8 cellular contexts compared by ENCODE assay signal in genomic region chr2:231557571-231558217, GRCh38. TPM values are rescaled to one million over a fixed set of nuclear protein-coding genes. Genes with fewer than 3 reads are reported as not detected.
A peak's percentile ranks its signal among the peaks of the same experiment; 100 is the strongest.
DNase-seq lines count a peak whose midpoint lies in the region; ATAC-seq and TF ChIP-seq lines count a peak whose summit lies in the region.

No MANE protein-coding gene starts in this region.

- no peak overlapping the region for H3K27ac Mint-ChIP-seq in activated CD8-positive, alpha-beta T cell treated with anti-CD3 and anti-CD28 coated beads for 36 hours
- H3K27ac Mint-ChIP-seq in endodermal cell: no peak overlapping the region
- no peak overlapping the region for H3K27ac Mint-ChIP-seq in mesothelial cell of epicardium
- no peak overlapping the region for H3K27ac Mint-ChIP-seq in stimulated activated memory B cell treated with anti-CD40 and anti-IgM and Interleukin-4, amounts not matched to agents 10 μg/mL and 1 μg/mL and 100 μg/mL, for 72 hours

- H3K4me3 ChIP-seq in AG10803 (ENCODE audit: low read length) (no peak overlapping the region), endodermal cell (ENCODE audit: low read length) (no peak overlapping the region)

- ATAC-seq in GM18861 (IDR thresholded peaks at IDR 0.05; ENCODE audit: unreplicated experiment) (peak; percentile 84), HG03378 (IDR thresholded peaks at IDR 0.05; ENCODE audit: unreplicated experiment) (peak; percentile 74)
- ATAC-seq in activated CD8-positive, alpha-beta T cell treated with anti-CD3 and anti-CD28 coated beads for 36 hours: peak; percentile 96
- ATAC-seq in stimulated activated memory B cell treated with anti-CD40 and anti-IgM and Interleukin-4, amounts not matched to agents 10 μg/mL and 1 μg/mL and 100 μg/mL, for 72 hours: peak; percentile 90

- H3K4me1 ChIP-seq in endodermal cell (ENCODE audit: control insufficient read depth, insufficient read depth, low read length): no peaks in the 10 kb centered on the region

- peak; percentile 84 for DNase-seq in AG10803 (ENCODE audit: low read depth)
- DNase-seq in NCI-H82 treated with DMSO at 0.1 percent for 48 hours (lab: John Stamatoyannopoulos, UW; ENCODE audit: unreplicated experiment): peak; percentile 78
- peak; percentile 74 for DNase-seq in activated CD8-positive, alpha-beta T cell treated with anti-CD3 and anti-CD28 coated beads for 36 hours
- peak; percentile 82 for DNase-seq in endodermal cell
- DNase-seq in mesothelial cell of epicardium (ENCODE audit: low spot score in 2 of 2, unreplicated experiment in 2 of 2): no peak

- H3K4me3 Mint-ChIP-seq in activated CD8-positive, alpha-beta T cell treated with anti-CD3 and anti-CD28 coated beads for 36 hours: no peak overlapping the region
- H3K4me3 Mint-ChIP-seq in endodermal cell: no peak overlapping the region
- H3K4me3 Mint-ChIP-seq in mesothelial cell of epicardium: no peak overlapping the region
- H3K4me3 Mint-ChIP-seq in stimulated activated memory B cell treated with anti-CD40 and anti-IgM and Interleukin-4, amounts not matched to agents 10 μg/mL and 1 μg/mL and 100 μg/mL, for 72 hours: no peak overlapping the region

- peaks cover 11% of the 10 kb centered on the region for H3K9me3 Mint-ChIP-seq in activated CD8-positive, alpha-beta T cell treated with anti-CD3 and anti-CD28 coated beads for 36 hours
- peaks cover 10% of the 10 kb centered on the region for H3K9me3 Mint-ChIP-seq in endodermal cell
- H3K9me3 Mint-ChIP-seq in mesothelial cell of epicardium: peaks cover 11% of the 10 kb centered on the region
- peaks cover 10% of the 10 kb centered on the region for H3K9me3 Mint-ChIP-seq in stimulated activated memory B cell treated with anti-CD40 and anti-IgM and Interleukin-4, amounts not matched to agents 10 μg/mL and 1 μg/mL and 100 μg/mL, for 72 hours

- peaks cover 13% of the 10 kb centered on the region for H3K27me3 ChIP-seq in endodermal cell (ENCODE audit: control insufficient read depth, insufficient read depth, low read length, poor library complexity, severe bottlenecking)

- no peak overlapping the region for H3K27ac ChIP-seq in endodermal cell (ENCODE audit: low read depth, low read length)

- no peaks in the 10 kb centered on the region for H3K27me3 Mint-ChIP-seq in activated CD8-positive, alpha-beta T cell treated with anti-CD3 and anti-CD28 coated beads for 36 hours
- peaks cover 35% of the 10 kb centered on the region for H3K27me3 Mint-ChIP-seq in endodermal cell (ENCODE audit: insufficient read depth)
- H3K27me3 Mint-ChIP-seq in mesothelial cell of epicardium (ENCODE audit: low read depth): no peaks in the 10 kb centered on the region
- H3K27me3 Mint-ChIP-seq in stimulated activated memory B cell treated with anti-CD40 and anti-IgM and Interleukin-4, amounts not matched to agents 10 μg/mL and 1 μg/mL and 100 μg/mL, for 72 hours: peaks cover 11% of the 10 kb centered on the region

- POLR2A ChIA-PET in activated CD8-positive, alpha-beta T cell treated with anti-CD3 and anti-CD28 coated beads for 36 hours (lab: Charles Lee): interaction anchor here (0.9 to 1.1 kb wide), 2 partner anchors 12 to 44 kb away, joined by 3 to 4 read pairs; no protein-coding TSS in a partner anchor

- WGBS in endodermal cell (ENCODE audit: insufficient coverage in 1 of 2, insufficient read length in 1 of 2), 2 experiments: 41 to 59% methylated on average over 7 to 11 of the region's 11 CpGs

- peaks cover 5% of the 10 kb centered on the region for H3K36me3 Mint-ChIP-seq in activated CD8-positive, alpha-beta T cell treated with anti-CD3 and anti-CD28 coated beads for 36 hours (ENCODE audit: low read depth)
- H3K36me3 Mint-ChIP-seq in endodermal cell (ENCODE audit: low read depth) (no peaks in the 10 kb centered on the region), mesothelial cell of epicardium (peaks cover 5% of the 10 kb centered on the region)
- H3K36me3 Mint-ChIP-seq in stimulated activated memory B cell treated with anti-CD40 and anti-IgM and Interleukin-4, amounts not matched to agents 10 μg/mL and 1 μg/mL and 100 μg/mL, for 72 hours: peaks cover 11% of the 10 kb centered on the region

- intact Hi-C loops in activated CD8-positive, alpha-beta T cell treated with anti-CD3 and anti-CD28 coated beads for 36 hours (cut with micrococcal nuclease): loop anchor here (5.0 kb wide), 1 partner anchor 40 kb away; no protein-coding TSS in a partner anchor

- H3K9me3 ChIP-seq in endodermal cell (ENCODE audit: control insufficient read depth, low read length): peaks cover 11% of the 10 kb centered on the region

- TF ChIP-seq CTCF in AG10803 (conservative IDR thresholded peaks at IDR 0.05; ENCODE audit: low read length): peak; percentile 83
- TF ChIP-seq CTCF in activated CD8-positive, alpha-beta T cell treated with anti-CD3 and anti-CD28 coated beads for 36 hours (IDR thresholded peaks at IDR 0.05): peak; percentile 51
- peak; percentile 83 for TF ChIP-seq CTCF in endodermal cell (conservative IDR thresholded peaks at IDR 0.05)
- peak; percentile 70 for TF ChIP-seq CTCF in mesothelial cell of epicardium (IDR thresholded peaks at IDR 0.05; ENCODE audit: unreplicated experiment)

- peaks cover 25% of the 10 kb centered on the region for H3K4me1 Mint-ChIP-seq in activated CD8-positive, alpha-beta T cell treated with anti-CD3 and anti-CD28 coated beads for 36 hours (ENCODE audit: low read depth)
- H3K4me1 Mint-ChIP-seq in endodermal cell (no peaks in the 10 kb centered on the region), mesothelial cell of epicardium (no peaks in the 10 kb centered on the region)
- H3K4me1 Mint-ChIP-seq in stimulated activated memory B cell treated with anti-CD40 and anti-IgM and Interleukin-4, amounts not matched to agents 10 μg/mL and 1 μg/mL and 100 μg/mL, for 72 hours: peaks cover 23% of the 10 kb centered on the region

- H3K36me3 ChIP-seq in endodermal cell (ENCODE audit: control insufficient read depth, insufficient read depth, low read length): no peaks in the 10 kb centered on the region

- CTCF ChIA-PET in activated CD8-positive, alpha-beta T cell treated with anti-CD3 and anti-CD28 coated beads for 36 hours (lab: Charles Lee): interaction anchor here (0.6 to 7.6 kb wide), 20 partner anchors 9 to 1191 kb away, joined by 3 to 64 read pairs (median 4); partner anchors contain the start of gene NMUR1

- H3K9ac ChIP-seq in endodermal cell (ENCODE audit: extremely low read depth, low read length, poor library complexity, severe bottlenecking): no peak overlapping the region

RNA-seq across cellular contexts. Expression of gene NMUR1, which starts 27.4 kb away (rescaled TPM):
- total RNA-seq in activated CD8-positive, alpha-beta T cell treated with anti-CD3 and anti-CD28 coated beads for 36 hours: under 1 TPM in 1 of 2 experiments, not detected in 1; 0.09 TPM
- total RNA-seq in endodermal cell (under 1 TPM; 0.07 to 0.29 TPM), mesothelial cell of epicardium (0.09 to 0.13 TPM in 2 of 3 replicates, not detected in the other)
- 0.50 TPM for polyA plus RNA-seq in endodermal cell (2013, experiment 1 of 2)
- 0.25 TPM for polyA plus RNA-seq in endodermal cell (2013, experiment 2 of 2)

RNA-seq across cellular contexts. Expression of gene TEX44, which starts 35.0 kb away (rescaled TPM):
- total RNA-seq in activated CD8-positive, alpha-beta T cell treated with anti-CD3 and anti-CD28 coated beads for 36 hours: not detected
- not detected for total RNA-seq in endodermal cell
- polyA plus RNA-seq in endodermal cell (2013, experiment 1 of 2): not detected
- not detected for polyA plus RNA-seq in endodermal cell (2013, experiment 2 of 2)
- not detected in 3 replicates for total RNA-seq in mesothelial cell of epicardium

Comparison
In these comparisons a context has a peak if more than half of its experiments do, and no peak if none do; other contexts are left out.
1. DNase-seq: peak in AG10803 (single experiment), NCI-H82 treated with DMSO at 0.1 percent for 48 hours (single experiment), activated CD8-positive, alpha-beta T cell treated with anti-CD3 and anti-CD28 coated beads for 36 hours (single experiment) and endodermal cell (single experiment); none in mesothelial cell of epicardium (0 of 2).
2. Peak in every context shown above with its lines, with median percentiles within 50 percentile points of each other: CTCF ChIP-seq and ATAC-seq.